2 cellular contexts compared by ENCODE assay signal in genomic region chr16:4599545-4599944, GRCh38.
TF ChIP-seq lines count a peak whose summit lies in the region.

No MANE protein-coding gene starts in this region.

TF ChIP-seq in HEK293, 187 proteins besides CTCF, POLR2A, EP300 and RAD21:
- TF ChIP-seq BCL11B (tag by site-specific recombination; IDR thresholded peaks at IDR 0.05; ENCODE audit: low read depth) (no peak), ZNF600 (tag by site-specific recombination; IDR thresholded peaks at IDR 0.05) (0 out of 2 replicates have a peak, but pooled peaks have one; percentile 21)

TF ChIP-seq in H1, 55 proteins besides CTCF, POLR2A, EP300 and RAD21:
- TF ChIP-seq TBP (IDR thresholded peaks at IDR 0.05; ENCODE audit: low read depth, low read length) = no peak
- TF ChIP-seq RNF2 (IDR thresholded peaks at IDR 0.05; ENCODE audit: borderline replicate concordance, low read depth, low read length, missing control alignments, poor library complexity, severe bottlenecking) = no peak
- TF ChIP-seq, protein P1, sequence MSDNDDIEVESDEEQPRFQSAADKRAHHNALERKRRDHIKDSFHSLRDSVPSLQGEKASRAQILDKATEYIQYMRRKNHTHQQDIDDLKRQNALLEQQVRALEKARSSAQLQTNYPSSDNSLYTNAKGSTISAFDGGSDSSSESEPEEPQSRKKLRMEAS (IDR thresholded peaks at IDR 0.05) = no peak
- TF ChIP-seq POU5F1 (IDR thresholded peaks at IDR 0.05; ENCODE audit: low read depth, low read length) = no peak
- no peak for TF ChIP-seq TCF12 (IDR thresholded peaks at IDR 0.05; ENCODE audit: low read depth, low read length)
- no peak for TF ChIP-seq YY1 (IDR thresholded peaks at IDR 0.05; ENCODE audit: low read depth, low read length)
- TF ChIP-seq SP4 (IDR thresholded peaks at IDR 0.05; ENCODE audit: low read length) = no peak
- no peak for TF ChIP-seq SP2 (IDR thresholded peaks at IDR 0.05; ENCODE audit: low read length)
- no peak for TF ChIP-seq KDM4A (IDR thresholded peaks at IDR 0.05; ENCODE audit: low read depth, low read length, severe bottlenecking)
- TF ChIP-seq MAFK (IDR thresholded peaks at IDR 0.05; ENCODE audit: low read depth, low read length) = no peak
- no peak for TF ChIP-seq CEBPB (IDR thresholded peaks at IDR 0.05; ENCODE audit: low read depth, low read length)
- TF ChIP-seq CREB1 (IDR thresholded peaks at IDR 0.05) = no peak
- no peak for TF ChIP-seq KDM5A (IDR thresholded peaks at IDR 0.05; ENCODE audit: low read length)
- TF ChIP-seq KDM1A (IDR thresholded peaks at IDR 0.05; ENCODE audit: borderline replicate concordance, low read length) = no peak
- no peak for TF ChIP-seq JUN (IDR thresholded peaks at IDR 0.05; ENCODE audit: low read depth, low read length)
- TF ChIP-seq JUND (IDR thresholded peaks at IDR 0.05; ENCODE audit: low read length) = no peak
- no peak for TF ChIP-seq CHD2 (IDR thresholded peaks at IDR 0.05; ENCODE audit: low read length)
- no peak for TF ChIP-seq EGR1 (IDR thresholded peaks at IDR 0.05; ENCODE audit: borderline replicate concordance, low read depth, low read length)
- TF ChIP-seq FOSL1 (IDR thresholded peaks at IDR 0.05; ENCODE audit: insufficient read depth, low read depth, low read length) = no peak
- no peak for TF ChIP-seq ZNF274 (IDR thresholded peaks at IDR 0.05; ENCODE audit: borderline replicate concordance, extremely low read depth, low read length)
